Comparison of ENCODE assay signal across 1 cellular context in genomic region chr17:50425682-50426471, GRCh38.
TF ChIP-seq lines count a peak whose summit lies in the region.

Gene ACSF2, plus strand, starts transcription at chr17:50426218. Its CDS starts 44 bp downstream, at chr17:50426262.

TF ChIP-seq in HepG2, 621 proteins besides CTCF, POLR2A, EP300 and RAD21 (continued from another document and continues in another):
- no peak for TF ChIP-seq ZNF547 (CRISPR knock-in tag; IDR thresholded peaks at IDR 0.05)
- TF ChIP-seq ZNF605 (CRISPR knock-in tag; IDR thresholded peaks at IDR 0.05) = no peak; the same call in 1 of the 2 replicates
- peak; percentile 25 for TF ChIP-seq SKI (IDR thresholded peaks at IDR 0.05; ENCODE audit: partially characterized antibody)
- no peak for TF ChIP-seq MXD1 (CRISPR knock-in tag; IDR thresholded peaks at IDR 0.05)
- no peak for TF ChIP-seq RAD51 (IDR thresholded peaks at IDR 0.05; ENCODE audit: borderline replicate concordance)
- TF ChIP-seq ZNF652 (CRISPR knock-in tag; IDR thresholded peaks at IDR 0.05; ENCODE audit: borderline replicate concordance, low read depth) = 0 out of 2 replicates have a peak, but pooled peaks have one; percentile 27
- TF ChIP-seq STAT5B (CRISPR knock-in tag; IDR thresholded peaks at IDR 0.05) = 0 out of 2 replicates have a peak, but pooled peaks have one; percentile 31
- TF ChIP-seq ZNF766 (CRISPR knock-in tag; IDR thresholded peaks at IDR 0.05; ENCODE audit: borderline replicate concordance) = no peak
- TF ChIP-seq NCOA2 (CRISPR knock-in tag; IDR thresholded peaks at IDR 0.05) = 0 out of 2 replicates have a peak, but pooled peaks have one; percentile 19
- peak; percentile 38; the same call in 1 of the 2 replicates for TF ChIP-seq AKAP8 (CRISPR knock-in tag; IDR thresholded peaks at IDR 0.05)
- peak; percentile 76 for TF ChIP-seq SRSF1 (optimal IDR thresholded peaks at IDR 0.05; ENCODE audit: low read depth, low read length)
- no peak for TF ChIP-seq CREBL2 (CRISPR knock-in tag; IDR thresholded peaks at IDR 0.05; ENCODE audit: borderline replicate concordance)
- no peak for TF ChIP-seq NFE2 (CRISPR knock-in tag; IDR thresholded peaks at IDR 0.05)
- peak; percentile 82 for TF ChIP-seq YY1 (IDR thresholded peaks at IDR 0.05; ENCODE audit: insufficient read depth, insufficient replicate concordance, low read depth, low read length)
- TF ChIP-seq JARID2 (CRISPR knock-in tag; IDR thresholded peaks at IDR 0.05; ENCODE audit: insufficient replicate concordance) = no peak
- no peak for TF ChIP-seq BATF2 (CRISPR knock-in tag; IDR thresholded peaks at IDR 0.05)
- TF ChIP-seq ZKSCAN8 (CRISPR knock-in tag; IDR thresholded peaks at IDR 0.05; ENCODE audit: borderline replicate concordance) = peak; percentile 59; the same call in 1 of the 2 replicates
- 0 out of 2 replicates have a peak, but pooled peaks have one; percentile 46 for TF ChIP-seq ZNF746 (CRISPR knock-in tag; IDR thresholded peaks at IDR 0.05)
- TF ChIP-seq JUND (CRISPR knock-in tag; IDR thresholded peaks at IDR 0.05) = no peak
- peak; percentile 39; the same call in 1 of the 2 replicates for TF ChIP-seq SP5 (CRISPR knock-in tag; IDR thresholded peaks at IDR 0.05; ENCODE audit: borderline replicate concordance, low read depth)
- no peak for TF ChIP-seq PRPF4 (IDR thresholded peaks at IDR 0.05; ENCODE audit: low read depth, low read length, poor library complexity, severe bottlenecking)
- peak; percentile 59; the same call in 1 of the 2 replicates for TF ChIP-seq RXRB (CRISPR knock-in tag; IDR thresholded peaks at IDR 0.05; ENCODE audit: borderline replicate concordance)
- TF ChIP-seq ZNF510 (CRISPR knock-in tag; IDR thresholded peaks at IDR 0.05; ENCODE audit: low read depth) = no peak
- no peak for TF ChIP-seq EHMT2 (IDR thresholded peaks at IDR 0.05; ENCODE audit: borderline replicate concordance, low read depth, low read length)
- TF ChIP-seq ZBTB37 (CRISPR knock-in tag; IDR thresholded peaks at IDR 0.05) = 0 out of 2 replicates have a peak, but pooled peaks have one; percentile 7
- TF ChIP-seq PHF8 (CRISPR knock-in tag; IDR thresholded peaks at IDR 0.05) = peak; percentile 57; the same call in 1 of the 2 replicates
- 0 out of 2 replicates have a peak, but pooled peaks have one; percentile 21 for TF ChIP-seq PHF21A (CRISPR knock-in tag; IDR thresholded peaks at IDR 0.05)
- TF ChIP-seq ZNF512 (CRISPR knock-in tag; IDR thresholded peaks at IDR 0.05) = no peak
- TF ChIP-seq HMGXB4 (CRISPR knock-in tag; IDR thresholded peaks at IDR 0.05; ENCODE audit: borderline replicate concordance in 1 of 2, low read depth in 1 of 2) = peak in 1 of 2 experiments; percentile 40; a peak in 2 of 4 replicates
- peak; percentile 49 for TF ChIP-seq HOXA3 (CRISPR knock-in tag; IDR thresholded peaks at IDR 0.05)
- peak; percentile 10; the same call in 1 of the 2 replicates for TF ChIP-seq ZNF891 (CRISPR knock-in tag; IDR thresholded peaks at IDR 0.05)
- no peak for TF ChIP-seq ZNF180 (CRISPR knock-in tag; IDR thresholded peaks at IDR 0.05; ENCODE audit: borderline replicate concordance, low read depth)
- TF ChIP-seq RCOR2 (CRISPR knock-in tag; IDR thresholded peaks at IDR 0.05) = no peak
- peak; percentile 42; the same call in 1 of the 2 replicates for TF ChIP-seq ZNF205 (CRISPR knock-in tag; IDR thresholded peaks at IDR 0.05)
- no peak for TF ChIP-seq SETDB1 (CRISPR knock-in tag; IDR thresholded peaks at IDR 0.05; ENCODE audit: borderline replicate concordance)
- TF ChIP-seq ATF1 (CRISPR knock-in tag; IDR thresholded peaks at IDR 0.05) = no peak
- TF ChIP-seq TRIM22 (IDR thresholded peaks at IDR 0.05) = no peak
- TF ChIP-seq ZFP36L1 (CRISPR knock-in tag; IDR thresholded peaks at IDR 0.05) = no peak
- no peak for TF ChIP-seq MATR3 (CRISPR knock-in tag; IDR thresholded peaks at IDR 0.05)
- TF ChIP-seq ZHX1 (CRISPR knock-in tag; IDR thresholded peaks at IDR 0.05; ENCODE audit: low read depth) = 0 out of 2 replicates have a peak, but pooled peaks have one; percentile 63
- peak; percentile 36; the same call in 1 of the 2 replicates for TF ChIP-seq PAXIP1 (CRISPR knock-in tag; conservative IDR thresholded peaks at IDR 0.05)
- 0 out of 2 replicates have a peak, but pooled peaks have one; percentile 54 for TF ChIP-seq ZNF607 (CRISPR knock-in tag; IDR thresholded peaks at IDR 0.05; ENCODE audit: borderline replicate concordance)
- no peak; the same call in 1 of the 2 replicates for TF ChIP-seq MEIS1 (CRISPR knock-in tag; IDR thresholded peaks at IDR 0.05; ENCODE audit: borderline replicate concordance)
- peak; percentile 75 for TF ChIP-seq TAF1 (CRISPR knock-in tag; IDR thresholded peaks at IDR 0.05)
- TF ChIP-seq MZF1 (CRISPR knock-in tag; IDR thresholded peaks at IDR 0.05; ENCODE audit: borderline replicate concordance) = 0 out of 2 replicates have a peak, but pooled peaks have one; percentile 45
- TF ChIP-seq ZFY (CRISPR knock-in tag; IDR thresholded peaks at IDR 0.05) = peak; percentile 51; the same call in 1 of the 2 replicates
- no peak for TF ChIP-seq ZBTB4 (CRISPR knock-in tag; IDR thresholded peaks at IDR 0.05; ENCODE audit: borderline replicate concordance)
- TF ChIP-seq HMGA1 (CRISPR knock-in tag; conservative IDR thresholded peaks at IDR 0.05) = no peak
- no peak for TF ChIP-seq ZKSCAN1 (IDR thresholded peaks at IDR 0.05; ENCODE audit: low read length)
